In genomic region chr3:198093082-198093679, GRCh38 we compare ENCODE assay signal across 32 cellular contexts.
"Had no signal": no experiment of that assay in that cellular context is flagged by ENCODE, and none has a peak within 500 bp of the region (broad histone marks: within the 10 kb centered on the region; RNA-seq: fewer than 3 reads in every experiment).

No MANE protein-coding gene starts in this region.

- H3K9me3 Mint-ChIP-seq: brain; dendritic cell treated with granulocyte-macrophage colony-stimulating factor and Interleukin-4, amounts not matched to agents 40 ng/mL and 50 ng/mL, for 4 days; effector memory CD8-positive, alpha-beta T cell; WTC11 had no signal

- H3K27ac Mint-ChIP-seq: activated CD4-positive, alpha-beta memory T cell treated with anti-CD3 and anti-CD28 coated beads, Interleukin-2, amount 10 ng/mL, durations not matched to agents 7 days and 5 days; activated naive CD4-positive, alpha-beta T cell treated with anti-CD3 and anti-CD28 coated beads, Interleukin-2, amount 10 ng/mL, durations not matched to agents 7 days and 5 days; activated naive CD4-positive, alpha-beta T cell treated with anti-CD3 and anti-CD28 coated beads, Interleukin-2, amount 50 U/mL, for 72 hours; activated naive CD8-positive, alpha-beta T cell treated with anti-CD3 and anti-CD28 coated beads, Interleukin-2, amount 10 ng/mL, durations not matched to agents 7 days and 5 days; activated T-cell treated with anti-CD3 and anti-CD28 coated beads, Interleukin-2, amount 50 U/mL, for 24 hours; activated T-cell treated with anti-CD3 and anti-CD28 coated beads, Interleukin-2, amount 50 U/mL, for 72 hours; brain; dendritic cell treated with granulocyte-macrophage colony-stimulating factor and Interleukin-4, amounts not matched to agents 40 ng/mL and 50 ng/mL, for 4 days; effector memory CD8-positive, alpha-beta T cell; WTC11 had no signal

- H3K4me3 ChIP-seq: ascending aorta, breast epithelium, cardiac muscle cell, coronary artery, dorsolateral prefrontal cortex, esophagus muscularis mucosa, gastrocnemius medialis, heart left ventricle had no signal

- H3K36me3 Mint-ChIP-seq: activated naive CD8-positive, alpha-beta T cell treated with anti-CD3 and anti-CD28 coated beads, Interleukin-2, amount 10 ng/mL, durations not matched to agents 7 days and 5 days; brain; WTC11 had no signal

- H3K9me3 ChIP-seq: ascending aorta, breast epithelium, esophagus muscularis mucosa, gastrocnemius medialis, heart left ventricle had no signal

- ATAC-seq: activated CD4-positive, CD25-positive, alpha-beta regulatory T cell treated with anti-CD3 and anti-CD28 coated beads, Interleukin-2, amount 50 U/mL, for 24 hours; activated naive CD4-positive, alpha-beta T cell treated with anti-CD3 and anti-CD28 coated beads, Interleukin-2, amount 50 U/mL, for 72 hours; activated T-cell treated with anti-CD3 and anti-CD28 coated beads, Interleukin-2, amount 50 U/mL, for 72 hours; effector memory CD8-positive, alpha-beta T cell; foreskin keratinocyte; gastrocnemius medialis; heart left ventricle; WTC11 had no signal

- DNase-seq: activated CD4-positive, alpha-beta memory T cell treated with anti-CD3 and anti-CD28 coated beads, Interleukin-2, amount 10 ng/mL, durations not matched to agents 7 days and 5 days; activated CD4-positive, alpha-beta T cell treated with anti-CD3 and anti-CD28 coated beads for 48 hours; activated CD8-positive, alpha-beta memory T cell treated with anti-CD3 and anti-CD28 coated beads, Interleukin-2, amount 50 U/mL, for 48 hours; activated gamma-delta T cell; activated naive CD4-positive, alpha-beta T cell; activated naive CD4-positive, alpha-beta T cell treated with anti-CD3 and anti-CD28 coated beads, Interleukin-2, amount 10 ng/mL, durations not matched to agents 7 days and 5 days; activated naive CD8-positive, alpha-beta T cell treated with anti-CD3 and anti-CD28 coated beads, Interleukin-2, amount 10 ng/mL, durations not matched to agents 7 days and 5 days; activated T-cell treated with anti-CD3 and anti-CD28 coated beads for 4 hours; activated T-cell treated with anti-CD3 and anti-CD28 coated beads, Interleukin-2, amount 50 U/mL, for 24 hours; activated T-cell treated with anti-CD3 and anti-CD28 coated beads, Interleukin-2, amount 50 U/mL, for 72 hours; central memory CD4-positive, alpha-beta T cell; cerebellar nuclear complex; dorsolateral prefrontal cortex; effector CD4-positive, alpha-beta T cell; effector memory CD8-positive, alpha-beta T cell; erythroblast; foreskin keratinocyte; gastrocnemius medialis; glutamatergic neuron; heart left ventricle; T-helper 2 cell had no signal

- H3K4me3 Mint-ChIP-seq: activated CD4-positive, alpha-beta memory T cell treated with anti-CD3 and anti-CD28 coated beads, Interleukin-2, amount 10 ng/mL, durations not matched to agents 7 days and 5 days; activated naive CD4-positive, alpha-beta T cell treated with anti-CD3 and anti-CD28 coated beads, Interleukin-2, amount 10 ng/mL, durations not matched to agents 7 days and 5 days; activated naive CD8-positive, alpha-beta T cell treated with anti-CD3 and anti-CD28 coated beads, Interleukin-2, amount 10 ng/mL, durations not matched to agents 7 days and 5 days; activated T-cell treated with anti-CD3 and anti-CD28 coated beads, Interleukin-2, amount 50 U/mL, for 24 hours; activated T-cell treated with anti-CD3 and anti-CD28 coated beads, Interleukin-2, amount 50 U/mL, for 72 hours; brain; dendritic cell treated with granulocyte-macrophage colony-stimulating factor and Interleukin-4, amounts not matched to agents 40 ng/mL and 50 ng/mL, for 4 days; effector memory CD8-positive, alpha-beta T cell; WTC11 had no signal

- H3K36me3 ChIP-seq: ascending aorta, breast epithelium, cardiac muscle cell, esophagus muscularis mucosa, gastrocnemius medialis, heart left ventricle had no signal

- H3K4me1 Mint-ChIP-seq: activated CD4-positive, alpha-beta memory T cell treated with anti-CD3 and anti-CD28 coated beads, Interleukin-2, amount 10 ng/mL, durations not matched to agents 7 days and 5 days; activated naive CD4-positive, alpha-beta T cell treated with anti-CD3 and anti-CD28 coated beads, Interleukin-2, amount 10 ng/mL, durations not matched to agents 7 days and 5 days; activated naive CD8-positive, alpha-beta T cell treated with anti-CD3 and anti-CD28 coated beads, Interleukin-2, amount 10 ng/mL, durations not matched to agents 7 days and 5 days; brain; WTC11 had no signal

- H3K27ac ChIP-seq: ascending aorta, breast epithelium, cardiac muscle cell, coronary artery, dorsolateral prefrontal cortex, esophagus muscularis mucosa, foreskin keratinocyte, gastrocnemius medialis, heart left ventricle, VCaP had no signal

- H3K4me1 ChIP-seq: ascending aorta, breast epithelium, esophagus muscularis mucosa, foreskin keratinocyte, gastrocnemius medialis had no signal

- H3K27me3 ChIP-seq: ascending aorta had no signal
